Comparison of ENCODE assay signal across 1 cellular context in the genomic region with DNA sequence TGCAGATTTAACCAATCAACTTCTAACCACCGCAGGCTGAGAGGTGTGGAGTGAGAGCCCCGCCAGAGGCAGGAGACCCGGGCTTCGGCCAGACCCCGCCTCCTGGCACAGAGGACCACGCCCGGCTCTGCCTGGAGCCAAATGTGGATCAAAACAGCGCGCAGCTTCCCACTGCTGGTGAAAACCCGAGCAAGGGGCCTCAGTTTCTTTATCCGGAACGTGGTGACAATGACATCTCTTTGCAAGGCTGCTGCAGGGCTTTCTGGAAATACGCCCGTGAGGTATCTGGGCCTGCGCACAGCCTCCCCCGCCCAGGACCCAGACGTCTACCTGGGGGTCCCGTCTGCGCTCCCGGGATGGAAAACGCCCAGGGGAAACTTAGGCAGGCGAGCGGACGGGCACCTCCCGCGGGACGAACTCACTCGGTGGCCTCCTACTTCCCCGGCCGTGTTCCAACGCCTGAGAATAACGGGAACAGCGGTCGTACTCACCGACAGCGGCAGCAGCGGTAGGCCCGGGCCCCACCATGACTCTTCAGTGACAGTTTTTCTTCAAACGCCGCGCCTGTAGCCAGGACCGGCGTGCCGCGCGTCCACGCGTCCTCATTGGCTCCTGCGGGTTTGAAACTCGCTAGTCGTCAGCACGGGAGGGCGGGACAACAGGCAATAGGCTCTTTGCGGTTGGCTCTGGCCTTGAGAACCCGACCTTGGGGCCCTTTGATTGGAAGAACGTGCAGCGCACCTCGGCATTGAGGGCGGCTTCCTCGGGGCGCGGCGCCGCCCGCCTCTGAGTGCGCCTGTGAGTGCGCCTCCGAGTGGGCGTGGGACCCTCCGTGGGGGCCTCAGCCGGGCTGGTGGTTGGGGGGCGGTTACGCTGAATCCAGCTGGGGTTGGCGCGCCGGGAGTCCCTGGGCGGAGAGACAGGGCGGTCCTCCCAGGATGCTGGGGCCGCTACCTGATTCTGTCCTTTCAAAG.
TF ChIP-seq lines count a peak whose summit lies in the region.

A gene with protein sequence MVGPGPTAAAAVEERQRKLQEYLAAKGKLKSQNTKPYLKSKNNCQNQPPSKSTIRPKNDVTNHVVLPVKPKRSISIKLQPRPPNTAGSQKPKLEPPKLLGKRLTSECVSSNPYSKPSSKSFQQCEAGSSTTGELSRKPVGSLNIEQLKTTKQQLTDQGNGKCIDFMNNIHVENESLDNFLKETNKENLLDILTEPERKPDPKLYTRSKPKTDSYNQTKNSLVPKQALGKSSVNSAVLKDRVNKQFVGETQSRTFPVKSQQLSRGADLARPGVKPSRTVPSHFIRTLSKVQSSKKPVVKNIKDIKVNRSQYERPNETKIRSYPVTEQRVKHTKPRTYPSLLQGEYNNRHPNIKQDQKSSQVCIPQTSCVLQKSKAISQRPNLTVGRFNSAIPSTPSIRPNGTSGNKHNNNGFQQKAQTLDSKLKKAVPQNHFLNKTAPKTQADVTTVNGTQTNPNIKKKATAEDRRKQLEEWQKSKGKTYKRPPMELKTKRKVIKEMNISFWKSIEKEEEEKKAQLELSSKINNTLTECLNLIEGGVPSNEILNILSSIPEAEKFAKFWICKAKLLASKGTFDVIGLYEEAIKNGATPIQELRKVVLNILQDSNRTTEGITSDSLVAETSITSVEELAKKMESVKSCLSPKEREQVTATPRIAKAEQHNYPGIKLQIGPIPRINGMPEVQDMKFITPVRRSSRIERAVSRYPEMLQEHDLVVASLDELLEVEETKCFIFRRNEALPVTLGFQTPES (minus strand): TSS at position 539 of the 974 bp plus-strand sequence. CDS start 11 bp downstream, at position 528.

TF ChIP-seq in GM12878, 131 proteins besides CTCF, POLR2A, EP300 and RAD21 (continued from another document and continues in another):
- TF ChIP-seq, protein P1, sequence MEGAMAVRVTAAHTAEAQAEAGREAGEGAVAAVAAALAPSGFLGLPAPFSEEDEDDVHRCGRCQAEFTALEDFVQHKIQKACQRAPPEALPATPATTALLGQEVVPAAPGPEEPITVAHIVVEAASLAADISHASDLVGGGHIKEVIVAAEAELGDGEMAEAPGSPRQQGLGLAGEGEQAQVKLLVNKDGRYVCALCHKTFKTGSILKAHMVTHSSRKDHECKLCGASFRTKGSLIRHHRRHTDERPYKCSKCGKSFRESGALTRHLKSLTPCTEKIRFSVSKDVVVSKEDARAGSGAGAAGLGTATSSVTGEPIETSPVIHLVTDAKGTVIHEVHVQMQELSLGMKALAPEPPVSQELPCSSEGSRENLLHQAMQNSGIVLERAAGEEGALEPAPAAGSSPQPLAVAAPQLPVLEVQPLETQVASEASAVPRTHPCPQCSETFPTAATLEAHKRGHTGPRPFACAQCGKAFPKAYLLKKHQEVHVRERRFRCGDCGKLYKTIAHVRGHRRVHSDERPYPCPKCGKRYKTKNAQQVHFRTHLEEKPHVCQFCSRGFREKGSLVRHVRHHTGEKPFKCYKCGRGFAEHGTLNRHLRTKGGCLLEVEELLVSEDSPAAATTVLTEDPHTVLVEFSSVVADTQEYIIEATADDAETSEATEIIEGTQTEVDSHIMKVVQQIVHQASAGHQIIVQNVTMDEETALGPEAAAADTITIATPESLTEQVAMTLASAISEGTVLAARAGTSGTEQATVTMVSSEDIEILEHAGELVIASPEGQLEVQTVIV (IDR thresholded peaks at IDR 0.05; ENCODE audit: borderline replicate concordance, partially characterized antibody) = no peak
- TF ChIP-seq ZNF274 (IDR thresholded peaks at IDR 0.05; ENCODE audit: insufficient read depth, insufficient read length) = no peak
- TF ChIP-seq SUPT20H (IDR thresholded peaks at IDR 0.05; ENCODE audit: borderline replicate concordance, control insufficient read depth, low read depth, low read length) = no peak
- no peak for TF ChIP-seq SMAD1 (IDR thresholded peaks at IDR 0.05; ENCODE audit: low read depth, partially characterized antibody)
- TF ChIP-seq, protein P2, sequence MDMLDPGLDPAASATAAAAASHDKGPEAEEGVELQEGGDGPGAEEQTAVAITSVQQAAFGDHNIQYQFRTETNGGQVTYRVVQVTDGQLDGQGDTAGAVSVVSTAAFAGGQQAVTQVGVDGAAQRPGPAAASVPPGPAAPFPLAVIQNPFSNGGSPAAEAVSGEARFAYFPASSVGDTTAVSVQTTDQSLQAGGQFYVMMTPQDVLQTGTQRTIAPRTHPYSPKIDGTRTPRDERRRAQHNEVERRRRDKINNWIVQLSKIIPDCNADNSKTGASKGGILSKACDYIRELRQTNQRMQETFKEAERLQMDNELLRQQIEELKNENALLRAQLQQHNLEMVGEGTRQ (IDR thresholded peaks at IDR 0.05; ENCODE audit: borderline replicate concordance, low read depth, low read length) = no peak; the same call in 1 of the 2 replicates
- TF ChIP-seq, protein P3, sequence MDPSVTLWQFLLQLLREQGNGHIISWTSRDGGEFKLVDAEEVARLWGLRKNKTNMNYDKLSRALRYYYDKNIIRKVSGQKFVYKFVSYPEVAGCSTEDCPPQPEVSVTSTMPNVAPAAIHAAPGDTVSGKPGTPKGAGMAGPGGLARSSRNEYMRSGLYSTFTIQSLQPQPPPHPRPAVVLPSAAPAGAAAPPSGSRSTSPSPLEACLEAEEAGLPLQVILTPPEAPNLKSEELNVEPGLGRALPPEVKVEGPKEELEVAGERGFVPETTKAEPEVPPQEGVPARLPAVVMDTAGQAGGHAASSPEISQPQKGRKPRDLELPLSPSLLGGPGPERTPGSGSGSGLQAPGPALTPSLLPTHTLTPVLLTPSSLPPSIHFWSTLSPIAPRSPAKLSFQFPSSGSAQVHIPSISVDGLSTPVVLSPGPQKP (IDR thresholded peaks at IDR 0.05; ENCODE audit: low read depth, low read length) = no peak
- no peak for TF ChIP-seq IKZF2 (IDR thresholded peaks at IDR 0.05)
- TF ChIP-seq, protein P4, sequence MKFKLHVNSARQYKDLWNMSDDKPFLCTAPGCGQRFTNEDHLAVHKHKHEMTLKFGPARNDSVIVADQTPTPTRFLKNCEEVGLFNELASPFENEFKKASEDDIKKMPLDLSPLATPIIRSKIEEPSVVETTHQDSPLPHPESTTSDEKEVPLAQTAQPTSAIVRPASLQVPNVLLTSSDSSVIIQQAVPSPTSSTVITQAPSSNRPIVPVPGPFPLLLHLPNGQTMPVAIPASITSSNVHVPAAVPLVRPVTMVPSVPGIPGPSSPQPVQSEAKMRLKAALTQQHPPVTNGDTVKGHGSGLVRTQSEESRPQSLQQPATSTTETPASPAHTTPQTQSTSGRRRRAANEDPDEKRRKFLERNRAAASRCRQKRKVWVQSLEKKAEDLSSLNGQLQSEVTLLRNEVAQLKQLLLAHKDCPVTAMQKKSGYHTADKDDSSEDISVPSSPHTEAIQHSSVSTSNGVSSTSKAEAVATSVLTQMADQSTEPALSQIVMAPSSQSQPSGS (IDR thresholded peaks at IDR 0.05; ENCODE audit: low read length) = no peak
- TF ChIP-seq ZNF622 (IDR thresholded peaks at IDR 0.05) = no peak
- TF ChIP-seq, protein P5, sequence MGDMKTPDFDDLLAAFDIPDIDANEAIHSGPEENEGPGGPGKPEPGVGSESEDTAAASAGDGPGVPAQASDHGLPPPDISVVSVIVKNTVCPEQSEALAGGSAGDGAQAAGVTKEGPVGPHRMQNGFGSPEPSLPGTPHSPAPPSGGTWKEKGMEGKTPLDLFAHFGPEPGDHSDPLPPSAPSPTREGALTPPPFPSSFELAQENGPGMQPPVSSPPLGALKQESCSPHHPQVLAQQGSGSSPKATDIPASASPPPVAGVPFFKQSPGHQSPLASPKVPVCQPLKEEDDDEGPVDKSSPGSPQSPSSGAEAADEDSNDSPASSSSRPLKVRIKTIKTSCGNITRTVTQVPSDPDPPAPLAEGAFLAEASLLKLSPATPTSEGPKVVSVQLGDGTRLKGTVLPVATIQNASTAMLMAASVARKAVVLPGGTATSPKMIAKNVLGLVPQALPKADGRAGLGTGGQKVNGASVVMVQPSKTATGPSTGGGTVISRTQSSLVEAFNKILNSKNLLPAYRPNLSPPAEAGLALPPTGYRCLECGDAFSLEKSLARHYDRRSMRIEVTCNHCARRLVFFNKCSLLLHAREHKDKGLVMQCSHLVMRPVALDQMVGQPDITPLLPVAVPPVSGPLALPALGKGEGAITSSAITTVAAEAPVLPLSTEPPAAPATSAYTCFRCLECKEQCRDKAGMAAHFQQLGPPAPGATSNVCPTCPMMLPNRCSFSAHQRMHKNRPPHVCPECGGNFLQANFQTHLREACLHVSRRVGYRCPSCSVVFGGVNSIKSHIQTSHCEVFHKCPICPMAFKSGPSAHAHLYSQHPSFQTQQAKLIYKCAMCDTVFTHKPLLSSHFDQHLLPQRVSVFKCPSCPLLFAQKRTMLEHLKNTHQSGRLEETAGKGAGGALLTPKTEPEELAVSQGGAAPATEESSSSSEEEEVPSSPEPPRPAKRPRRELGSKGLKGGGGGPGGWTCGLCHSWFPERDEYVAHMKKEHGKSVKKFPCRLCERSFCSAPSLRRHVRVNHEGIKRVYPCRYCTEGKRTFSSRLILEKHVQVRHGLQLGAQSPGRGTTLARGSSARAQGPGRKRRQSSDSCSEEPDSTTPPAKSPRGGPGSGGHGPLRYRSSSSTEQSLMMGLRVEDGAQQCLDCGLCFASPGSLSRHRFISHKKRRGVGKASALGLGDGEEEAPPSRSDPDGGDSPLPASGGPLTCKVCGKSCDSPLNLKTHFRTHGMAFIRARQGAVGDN (IDR thresholded peaks at IDR 0.05) = no peak
- peak; percentile 96 for TF ChIP-seq FOXM1 (IDR thresholded peaks at IDR 0.05; ENCODE audit: low read depth, low read length)
- TF ChIP-seq NR2C1 (IDR thresholded peaks at IDR 0.05) = no peak
- TF ChIP-seq CEBPB (IDR thresholded peaks at IDR 0.05; ENCODE audit: borderline replicate concordance in 1 of 2, low read depth in 2 of 2, low read length in 2 of 2) = no peak
- TF ChIP-seq PML (IDR thresholded peaks at IDR 0.05; ENCODE audit: low read length) = no peak
- no peak for TF ChIP-seq POLR2AphosphoS5 (IDR thresholded peaks at IDR 0.05; ENCODE audit: low read length)
- TF ChIP-seq ASH2L (IDR thresholded peaks at IDR 0.05; ENCODE audit: borderline replicate concordance, low read depth) = no peak
- no peak for TF ChIP-seq ZNF24 (IDR thresholded peaks at IDR 0.05)
- TF ChIP-seq ZZZ3 (IDR thresholded peaks at IDR 0.05; ENCODE audit: control insufficient read depth, insufficient read length, low read depth) = no peak
- no peak for TF ChIP-seq IRF4 (IDR thresholded peaks at IDR 0.05; ENCODE audit: low read depth, low read length)
- TF ChIP-seq GABPA (IDR thresholded peaks at IDR 0.05; ENCODE audit: low read depth) = no peak
- TF ChIP-seq, protein P6, sequence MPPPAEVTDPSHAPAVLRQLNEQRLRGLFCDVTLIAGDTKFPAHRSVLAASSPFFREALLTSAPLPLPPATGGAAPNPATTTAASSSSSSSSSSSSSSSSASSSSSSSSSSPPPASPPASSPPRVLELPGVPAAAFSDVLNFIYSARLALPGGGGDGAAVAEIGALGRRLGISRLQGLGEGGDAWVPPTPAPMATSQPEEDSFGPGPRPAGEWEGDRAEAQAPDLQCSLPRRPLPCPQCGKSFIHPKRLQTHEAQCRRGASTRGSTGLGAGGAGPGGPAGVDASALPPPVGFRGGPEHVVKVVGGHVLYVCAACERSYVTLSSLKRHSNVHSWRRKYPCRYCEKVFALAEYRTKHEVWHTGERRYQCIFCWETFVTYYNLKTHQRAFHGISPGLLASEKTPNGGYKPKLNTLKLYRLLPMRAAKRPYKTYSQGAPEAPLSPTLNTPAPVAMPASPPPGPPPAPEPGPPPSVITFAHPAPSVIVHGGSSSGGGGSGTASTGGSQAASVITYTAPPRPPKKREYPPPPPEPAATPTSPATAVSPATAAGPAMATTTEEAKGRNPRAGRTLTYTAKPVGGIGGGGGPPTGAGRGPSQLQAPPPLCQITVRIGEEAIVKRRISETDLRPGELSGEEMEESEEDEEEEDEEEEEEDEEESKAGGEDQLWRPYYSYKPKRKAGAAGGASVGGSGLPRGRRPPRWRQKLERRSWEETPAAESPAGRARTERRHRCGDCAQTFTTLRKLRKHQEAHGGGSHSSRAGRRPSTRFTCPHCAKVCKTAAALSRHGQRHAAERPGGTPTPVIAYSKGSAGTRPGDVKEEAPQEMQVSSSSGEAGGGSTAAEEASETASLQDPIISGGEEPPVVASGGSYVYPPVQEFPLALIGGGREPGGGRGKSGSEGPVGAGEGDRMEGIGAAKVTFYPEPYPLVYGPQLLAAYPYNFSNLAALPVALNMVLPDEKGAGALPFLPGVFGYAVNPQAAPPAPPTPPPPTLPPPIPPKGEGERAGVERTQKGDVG (CRISPR knock-in tag; IDR thresholded peaks at IDR 0.05) = no peak
- TF ChIP-seq, protein P7, sequence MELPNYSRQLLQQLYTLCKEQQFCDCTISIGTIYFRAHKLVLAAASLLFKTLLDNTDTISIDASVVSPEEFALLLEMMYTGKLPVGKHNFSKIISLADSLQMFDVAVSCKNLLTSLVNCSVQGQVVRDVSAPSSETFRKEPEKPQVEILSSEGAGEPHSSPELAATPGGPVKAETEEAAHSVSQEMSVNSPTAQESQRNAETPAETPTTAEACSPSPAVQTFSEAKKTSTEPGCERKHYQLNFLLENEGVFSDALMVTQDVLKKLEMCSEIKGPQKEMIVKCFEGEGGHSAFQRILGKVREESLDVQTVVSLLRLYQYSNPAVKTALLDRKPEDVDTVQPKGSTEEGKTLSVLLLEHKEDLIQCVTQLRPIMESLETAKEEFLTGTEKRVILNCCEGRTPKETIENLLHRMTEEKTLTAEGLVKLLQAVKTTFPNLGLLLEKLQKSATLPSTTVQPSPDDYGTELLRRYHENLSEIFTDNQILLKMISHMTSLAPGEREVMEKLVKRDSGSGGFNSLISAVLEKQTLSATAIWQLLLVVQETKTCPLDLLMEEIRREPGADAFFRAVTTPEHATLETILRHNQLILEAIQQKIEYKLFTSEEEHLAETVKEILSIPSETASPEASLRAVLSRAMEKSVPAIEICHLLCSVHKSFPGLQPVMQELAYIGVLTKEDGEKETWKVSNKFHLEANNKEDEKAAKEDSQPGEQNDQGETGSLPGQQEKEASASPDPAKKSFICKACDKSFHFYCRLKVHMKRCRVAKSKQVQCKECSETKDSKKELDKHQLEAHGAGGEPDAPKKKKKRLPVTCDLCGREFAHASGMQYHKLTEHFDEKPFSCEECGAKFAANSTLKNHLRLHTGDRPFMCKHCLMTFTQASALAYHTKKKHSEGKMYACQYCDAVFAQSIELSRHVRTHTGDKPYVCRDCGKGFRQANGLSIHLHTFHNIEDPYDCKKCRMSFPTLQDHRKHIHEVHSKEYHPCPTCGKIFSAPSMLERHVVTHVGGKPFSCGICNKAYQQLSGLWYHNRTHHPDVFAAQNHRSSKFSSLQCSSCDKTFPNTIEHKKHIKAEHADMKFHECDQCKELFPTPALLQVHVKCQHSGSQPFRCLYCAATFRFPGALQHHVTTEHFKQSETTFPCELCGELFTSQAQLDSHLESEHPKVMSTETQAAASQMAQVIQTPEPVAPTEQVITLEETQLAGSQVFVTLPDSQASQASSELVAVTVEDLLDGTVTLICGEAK (IDR thresholded peaks at IDR 0.05; ENCODE audit: borderline replicate concordance) = no peak
- TF ChIP-seq EZH2 (IDR thresholded peaks at IDR 0.05; ENCODE audit: borderline replicate concordance, control insufficient read depth, low read depth, low read length) = no peak
- TF ChIP-seq HDAC6 (IDR thresholded peaks at IDR 0.05; ENCODE audit: unreplicated experiment) = no peak
- TF ChIP-seq GATAD2B (conservative IDR thresholded peaks at IDR 0.05; ENCODE audit: low read depth) = peak; percentile 56; the same call in 1 of the 2 replicates
- no peak for TF ChIP-seq RELA (IDR thresholded peaks at IDR 0.05; ENCODE audit: borderline replicate concordance, partially characterized antibody)
- no peak for TF ChIP-seq WRNIP1 (IDR thresholded peaks at IDR 0.05; ENCODE audit: borderline replicate concordance, low read depth, low read length)
- TF ChIP-seq NBN (IDR thresholded peaks at IDR 0.05) = no peak
- no peak for TF ChIP-seq SMARCA5 (IDR thresholded peaks at IDR 0.05)
- TF ChIP-seq ZNF384 (IDR thresholded peaks at IDR 0.05; ENCODE audit: borderline replicate concordance, low read depth, low read length) = no peak
